8 cellular contexts compared by ENCODE assay signal in genomic region chr1:160261878-160262794, GRCh38. TPM values are rescaled to one million over a fixed set of nuclear protein-coding genes. Genes with fewer than 3 reads are reported as not detected.
DNase-seq lines count a peak whose midpoint lies in the region; ATAC-seq and TF ChIP-seq lines count a peak whose summit lies in the region.

Gene DCAF8, minus strand, starts transcription at chr1:160262549. Its CDS starts 18,541 bp downstream, at chr1:160244008.

- peaks cover 5% of the 10 kb centered on the region for H3K4me1 ChIP-seq in parathyroid adenoma
- peaks cover 0 to 49% (median 19%) of the 10 kb centered on the region in 4 donors for H3K4me1 ChIP-seq in tibial nerve

- H3K79me2 ChIP-seq in parathyroid adenoma, result peaks cover 12% of the 10 kb centered on the region

- H3K9me3 Mint-ChIP-seq in activated naive CD8-positive, alpha-beta T cell treated with anti-CD3 and anti-CD28 coated beads, Interleukin-2, amount 50 U/mL, for 24 hours, result no peaks in the 10 kb centered on the region

- H3K27me3 ChIP-seq in parathyroid adenoma (ENCODE audit: control insufficient read depth, insufficient read depth, low read length) (no peaks in the 10 kb centered on the region), tibial nerve (no peaks in the 10 kb centered on the region)

- H3K36me3 ChIP-seq in parathyroid adenoma (ENCODE audit: control insufficient read depth, insufficient read depth, low read length), result no peaks in the 10 kb centered on the region
- no peaks in the 10 kb centered on the region for H3K36me3 ChIP-seq in tibial nerve

- TF ChIP-seq EP300 in tibial nerve (IDR thresholded peaks at IDR 0.05), result peak in 1 of 2 donors; percentile 99

- H3K27ac ChIP-seq in parathyroid adenoma (peak within 1 kb of the TSS; percentile 89), tibial nerve (peak within 1 kb of the TSS; percentile 94 to 98 (median 95))

- H3K4me1 Mint-ChIP-seq in activated naive CD8-positive, alpha-beta T cell treated with anti-CD3 and anti-CD28 coated beads, Interleukin-2, amount 50 U/mL, for 24 hours, result peaks cover 61% of the 10 kb centered on the region

- peaks cover 2% of the 10 kb centered on the region for H3K27me3 Mint-ChIP-seq in activated naive CD8-positive, alpha-beta T cell treated with anti-CD3 and anti-CD28 coated beads, Interleukin-2, amount 50 U/mL, for 24 hours

- DNase-seq in GM12865 (ENCODE audit: low read depth) (peak; percentile 99), NCI-H1417 treated with DMSO at 0.1 percent for 48 hours (lab: John Stamatoyannopoulos, UW) (peak; percentile 69), SW480 (ENCODE audit: low spot score) (peak; percentile 96), Right ventricle myocardium superior (peak; percentile 99), tibial nerve (ENCODE audit: low spot score in 2 of 2) (peak; percentile 97 to 98)
- DNase-seq in activated naive CD8-positive, alpha-beta T cell treated with anti-CD3 and anti-CD28 coated beads, Interleukin-2, amount 50 U/mL, for 24 hours, result peak; percentile 99

- H3K9ac ChIP-seq in parathyroid adenoma, result peak within 1 kb of the TSS; percentile 87

- peaks cover 28% of the 10 kb centered on the region for H3K36me3 Mint-ChIP-seq in activated naive CD8-positive, alpha-beta T cell treated with anti-CD3 and anti-CD28 coated beads, Interleukin-2, amount 50 U/mL, for 24 hours (ENCODE audit: low read depth)

- intact Hi-C loops in Right ventricle myocardium superior (cut with DNase I), result no loop called here

- 0 to 1% methylated on average over 65 to 66 of the region's 69 CpGs for WGBS in tibial nerve, 2 donors

- peak within 1 kb of the TSS; percentile 95 for H2AFZ ChIP-seq in parathyroid adenoma

- peak; percentile 95 to 96 for TF ChIP-seq POLR2A in tibial nerve (IDR thresholded peaks at IDR 0.05)

- peak within 1 kb of the TSS; percentile 100 for H3K27ac Mint-ChIP-seq in activated naive CD8-positive, alpha-beta T cell treated with anti-CD3 and anti-CD28 coated beads, Interleukin-2, amount 50 U/mL, for 24 hours

- H3K4me3 Mint-ChIP-seq in activated naive CD8-positive, alpha-beta T cell treated with anti-CD3 and anti-CD28 coated beads, Interleukin-2, amount 50 U/mL, for 24 hours, result peak within 1 kb of the TSS; percentile 100

- peak; percentile 82 for ATAC-seq in HG02763 (IDR thresholded peaks at IDR 0.05; ENCODE audit: unreplicated experiment)
- ATAC-seq in activated naive CD8-positive, alpha-beta T cell treated with anti-CD3 and anti-CD28 coated beads, Interleukin-2, amount 50 U/mL, for 24 hours, result peak; percentile 82
- peak; percentile 97 for ATAC-seq in Right ventricle myocardium superior (ENCODE audit: poor library complexity)

- TF ChIP-seq CTCF in GM12865 (IDR thresholded peaks at IDR 0.05; ENCODE audit: insufficient read depth, low read depth, low read length, missing control alignments), result no peak
- no peak for TF ChIP-seq CTCF in parathyroid adenoma (IDR thresholded peaks at IDR 0.05)
- peak in 1 of 5 experiments; percentile 46 for TF ChIP-seq CTCF in tibial nerve (IDR thresholded peaks at IDR 0.05)

- H3K4me2 ChIP-seq in parathyroid adenoma (ENCODE audit: low read length), result peak within 1 kb of the TSS; percentile 99

- H3K9me3 ChIP-seq in parathyroid adenoma (ENCODE audit: control insufficient read depth, low read length) (no peaks in the 10 kb centered on the region), tibial nerve (no peaks in the 10 kb centered on the region)

- H3K4me3 ChIP-seq in GM12865 (ENCODE audit: low read depth, low read length) (peak within 1 kb of the TSS; percentile 86), parathyroid adenoma (ENCODE audit: low read depth, low read length) (peak within 1 kb of the TSS; percentile 78), tibial nerve (peak within 1 kb of the TSS; percentile 73 to 90 (median 87))

RNA-seq across cellular contexts. Expression of gene DCAF8, which starts in this region (rescaled TPM):
- total RNA-seq in Right ventricle myocardium superior (146 TPM), tibial nerve (100 to 1,000 TPM; 126 to 186 (median 172) TPM)

Comparison
In these comparisons a context has a peak if more than half of its experiments do, and no peak if none do; other contexts are left out.
1. Peak in every context shown above with its lines: DNase-seq, ATAC-seq, H3K4me3 ChIP-seq and H3K27ac ChIP-seq.